Comparison of ENCODE assay signal across 1 cellular context in the genomic region with DNA sequence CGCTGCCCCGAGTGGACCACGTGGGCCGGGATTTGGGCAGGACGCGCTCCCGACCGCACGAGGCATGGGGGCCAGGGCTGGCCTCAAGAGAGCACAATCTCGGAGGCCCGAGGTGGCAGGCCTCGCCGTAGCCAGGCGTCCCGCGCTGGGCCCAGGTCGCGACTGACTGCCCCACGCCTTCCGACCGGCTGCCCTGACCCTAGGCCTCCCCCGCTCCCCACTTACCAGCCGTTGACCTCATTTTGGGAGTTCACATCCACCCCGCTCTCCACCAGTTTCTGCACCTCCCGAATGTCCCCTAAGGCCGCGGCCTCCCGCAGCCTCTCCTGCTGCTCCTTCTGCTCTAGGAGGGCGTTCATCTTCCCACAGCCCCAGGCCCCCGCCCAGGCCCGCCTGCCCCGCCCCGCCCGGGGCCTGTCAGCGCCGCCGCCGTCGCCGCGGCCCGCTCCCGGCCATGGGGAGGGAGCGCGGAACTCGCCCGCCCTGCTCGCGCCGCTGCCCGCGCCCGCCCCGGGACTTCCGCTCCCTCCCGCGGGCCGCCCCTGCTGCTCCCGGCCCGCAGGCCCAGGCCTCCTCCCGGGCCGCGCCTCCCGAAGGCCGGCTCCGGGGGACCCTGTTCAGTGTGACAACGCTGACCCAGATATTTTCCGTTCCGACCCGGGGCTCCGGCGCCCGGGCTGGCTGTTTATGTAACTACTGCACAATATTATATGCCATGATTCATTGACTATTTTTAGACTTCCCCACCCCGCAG.
TF ChIP-seq lines count a peak whose summit lies in the region.

A gene with protein sequence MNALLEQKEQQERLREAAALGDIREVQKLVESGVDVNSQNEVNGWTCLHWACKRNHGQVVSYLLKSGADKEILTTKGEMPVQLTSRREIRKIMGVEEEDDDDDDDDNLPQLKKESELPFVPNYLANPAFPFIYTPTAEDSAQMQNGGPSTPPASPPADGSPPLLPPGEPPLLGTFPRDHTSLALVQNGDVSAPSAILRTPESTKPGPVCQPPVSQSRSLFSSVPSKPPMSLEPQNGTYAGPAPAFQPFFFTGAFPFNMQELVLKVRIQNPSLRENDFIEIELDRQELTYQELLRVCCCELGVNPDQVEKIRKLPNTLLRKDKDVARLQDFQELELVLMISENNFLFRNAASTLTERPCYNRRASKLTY (minus strand): TSS at position 619 of the 754 bp plus-strand sequence. CDS start 260 bp downstream, at position 359.

TF ChIP-seq in HEK293, 187 proteins besides CTCF, POLR2A, EP300 and RAD21 (continued from another document):
- TF ChIP-seq, protein P1, sequence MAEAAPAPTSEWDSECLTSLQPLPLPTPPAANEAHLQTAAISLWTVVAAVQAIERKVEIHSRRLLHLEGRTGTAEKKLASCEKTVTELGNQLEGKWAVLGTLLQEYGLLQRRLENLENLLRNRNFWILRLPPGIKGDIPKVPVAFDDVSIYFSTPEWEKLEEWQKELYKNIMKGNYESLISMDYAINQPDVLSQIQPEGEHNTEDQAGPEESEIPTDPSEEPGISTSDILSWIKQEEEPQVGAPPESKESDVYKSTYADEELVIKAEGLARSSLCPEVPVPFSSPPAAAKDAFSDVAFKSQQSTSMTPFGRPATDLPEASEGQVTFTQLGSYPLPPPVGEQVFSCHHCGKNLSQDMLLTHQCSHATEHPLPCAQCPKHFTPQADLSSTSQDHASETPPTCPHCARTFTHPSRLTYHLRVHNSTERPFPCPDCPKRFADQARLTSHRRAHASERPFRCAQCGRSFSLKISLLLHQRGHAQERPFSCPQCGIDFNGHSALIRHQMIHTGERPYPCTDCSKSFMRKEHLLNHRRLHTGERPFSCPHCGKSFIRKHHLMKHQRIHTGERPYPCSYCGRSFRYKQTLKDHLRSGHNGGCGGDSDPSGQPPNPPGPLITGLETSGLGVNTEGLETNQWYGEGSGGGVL (tag by site-specific recombination; IDR thresholded peaks at IDR 0.05): peak; percentile 54
- no peak for TF ChIP-seq ZNF138 (tag by site-specific recombination; IDR thresholded peaks at IDR 0.05; ENCODE audit: borderline replicate concordance)
- no peak for TF ChIP-seq ZNF239 (tag by site-specific recombination; IDR thresholded peaks at IDR 0.05)
- TF ChIP-seq SP3 (tag by site-specific recombination; IDR thresholded peaks at IDR 0.05): peak; percentile 88
- TF ChIP-seq ZNF223 (tag by site-specific recombination; IDR thresholded peaks at IDR 0.05): no peak
- peak; percentile 58; the same call in 1 of the 2 replicates for TF ChIP-seq ZNF610 (tag by site-specific recombination; IDR thresholded peaks at IDR 0.05; ENCODE audit: borderline replicate concordance)
- TF ChIP-seq KLF16 (tag by site-specific recombination; IDR thresholded peaks at IDR 0.05): peak; percentile 96
- TF ChIP-seq ZFP69B (tag by site-specific recombination; IDR thresholded peaks at IDR 0.05): peak; percentile 68
- peak; percentile 26; the same call in 1 of the 2 replicates for TF ChIP-seq HOXC10 (CRISPR knock-in tag; IDR thresholded peaks at IDR 0.05)
- peak; percentile 26 for TF ChIP-seq ZBTB21 (tag by site-specific recombination; IDR thresholded peaks at IDR 0.05)
- TF ChIP-seq ZNF23 (tag by site-specific recombination; IDR thresholded peaks at IDR 0.05; ENCODE audit: borderline replicate concordance): no peak
- TF ChIP-seq, protein P2, sequence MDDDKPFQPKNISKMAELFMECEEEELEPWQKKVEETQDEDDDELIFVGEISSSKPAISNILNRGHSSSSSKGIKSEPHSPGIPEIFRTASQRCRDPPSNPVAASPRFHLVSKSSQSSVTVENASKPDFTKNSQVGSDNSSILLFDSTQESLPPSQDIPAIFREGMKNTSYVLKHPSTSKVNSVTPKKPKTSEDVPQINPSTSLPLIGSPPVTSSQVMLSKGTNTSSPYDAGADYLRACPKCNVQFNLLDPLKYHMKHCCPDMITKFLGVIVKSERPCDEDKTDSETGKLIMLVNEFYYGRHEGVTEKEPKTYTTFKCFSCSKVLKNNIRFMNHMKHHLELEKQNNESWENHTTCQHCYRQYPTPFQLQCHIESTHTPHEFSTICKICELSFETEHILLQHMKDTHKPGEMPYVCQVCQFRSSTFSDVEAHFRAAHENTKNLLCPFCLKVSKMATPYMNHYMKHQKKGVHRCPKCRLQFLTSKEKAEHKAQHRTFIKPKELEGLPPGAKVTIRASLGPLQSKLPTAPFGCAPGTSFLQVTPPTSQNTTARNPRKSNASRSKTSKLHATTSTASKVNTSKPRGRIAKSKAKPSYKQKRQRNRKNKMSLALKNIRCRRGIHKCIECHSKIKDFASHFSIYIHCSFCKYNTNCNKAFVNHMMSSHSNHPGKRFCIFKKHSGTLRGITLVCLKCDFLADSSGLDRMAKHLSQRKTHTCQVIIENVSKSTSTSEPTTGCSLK (tag by site-specific recombination; IDR thresholded peaks at IDR 0.05): no peak
- TF ChIP-seq, protein P3, sequence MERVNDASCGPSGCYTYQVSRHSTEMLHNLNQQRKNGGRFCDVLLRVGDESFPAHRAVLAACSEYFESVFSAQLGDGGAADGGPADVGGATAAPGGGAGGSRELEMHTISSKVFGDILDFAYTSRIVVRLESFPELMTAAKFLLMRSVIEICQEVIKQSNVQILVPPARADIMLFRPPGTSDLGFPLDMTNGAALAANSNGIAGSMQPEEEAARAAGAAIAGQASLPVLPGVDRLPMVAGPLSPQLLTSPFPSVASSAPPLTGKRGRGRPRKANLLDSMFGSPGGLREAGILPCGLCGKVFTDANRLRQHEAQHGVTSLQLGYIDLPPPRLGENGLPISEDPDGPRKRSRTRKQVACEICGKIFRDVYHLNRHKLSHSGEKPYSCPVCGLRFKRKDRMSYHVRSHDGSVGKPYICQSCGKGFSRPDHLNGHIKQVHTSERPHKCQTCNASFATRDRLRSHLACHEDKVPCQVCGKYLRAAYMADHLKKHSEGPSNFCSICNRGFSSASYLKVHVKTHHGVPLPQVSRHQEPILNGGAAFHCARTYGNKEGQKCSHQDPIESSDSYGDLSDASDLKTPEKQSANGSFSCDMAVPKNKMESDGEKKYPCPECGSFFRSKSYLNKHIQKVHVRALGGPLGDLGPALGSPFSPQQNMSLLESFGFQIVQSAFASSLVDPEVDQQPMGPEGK (tag by site-specific recombination; IDR thresholded peaks at IDR 0.05): peak; percentile 77
- peak; percentile 94 for TF ChIP-seq KLF8 (tag by site-specific recombination; IDR thresholded peaks at IDR 0.05)
- TF ChIP-seq ZNF416 (tag by site-specific recombination; IDR thresholded peaks at IDR 0.05): no peak
- peak; percentile 76 for TF ChIP-seq ZBTB7A (tag by site-specific recombination; IDR thresholded peaks at IDR 0.05; ENCODE audit: low read depth)
- peak; percentile 89 for TF ChIP-seq ZNF394 (tag by site-specific recombination; IDR thresholded peaks at IDR 0.05; ENCODE audit: borderline replicate concordance)
- no peak for TF ChIP-seq ZNF404 (tag by site-specific recombination; IDR thresholded peaks at IDR 0.05)
- TF ChIP-seq ZNF843 (tag by site-specific recombination; IDR thresholded peaks at IDR 0.05): peak; percentile 32; the same call in 1 of the 2 replicates
- TF ChIP-seq ZNF555 (tag by site-specific recombination; conservative IDR thresholded peaks at IDR 0.05): no peak
- TF ChIP-seq FEZF1 (tag by site-specific recombination; IDR thresholded peaks at IDR 0.05): peak; percentile 15; the same call in 1 of the 2 replicates
- TF ChIP-seq, protein P4, sequence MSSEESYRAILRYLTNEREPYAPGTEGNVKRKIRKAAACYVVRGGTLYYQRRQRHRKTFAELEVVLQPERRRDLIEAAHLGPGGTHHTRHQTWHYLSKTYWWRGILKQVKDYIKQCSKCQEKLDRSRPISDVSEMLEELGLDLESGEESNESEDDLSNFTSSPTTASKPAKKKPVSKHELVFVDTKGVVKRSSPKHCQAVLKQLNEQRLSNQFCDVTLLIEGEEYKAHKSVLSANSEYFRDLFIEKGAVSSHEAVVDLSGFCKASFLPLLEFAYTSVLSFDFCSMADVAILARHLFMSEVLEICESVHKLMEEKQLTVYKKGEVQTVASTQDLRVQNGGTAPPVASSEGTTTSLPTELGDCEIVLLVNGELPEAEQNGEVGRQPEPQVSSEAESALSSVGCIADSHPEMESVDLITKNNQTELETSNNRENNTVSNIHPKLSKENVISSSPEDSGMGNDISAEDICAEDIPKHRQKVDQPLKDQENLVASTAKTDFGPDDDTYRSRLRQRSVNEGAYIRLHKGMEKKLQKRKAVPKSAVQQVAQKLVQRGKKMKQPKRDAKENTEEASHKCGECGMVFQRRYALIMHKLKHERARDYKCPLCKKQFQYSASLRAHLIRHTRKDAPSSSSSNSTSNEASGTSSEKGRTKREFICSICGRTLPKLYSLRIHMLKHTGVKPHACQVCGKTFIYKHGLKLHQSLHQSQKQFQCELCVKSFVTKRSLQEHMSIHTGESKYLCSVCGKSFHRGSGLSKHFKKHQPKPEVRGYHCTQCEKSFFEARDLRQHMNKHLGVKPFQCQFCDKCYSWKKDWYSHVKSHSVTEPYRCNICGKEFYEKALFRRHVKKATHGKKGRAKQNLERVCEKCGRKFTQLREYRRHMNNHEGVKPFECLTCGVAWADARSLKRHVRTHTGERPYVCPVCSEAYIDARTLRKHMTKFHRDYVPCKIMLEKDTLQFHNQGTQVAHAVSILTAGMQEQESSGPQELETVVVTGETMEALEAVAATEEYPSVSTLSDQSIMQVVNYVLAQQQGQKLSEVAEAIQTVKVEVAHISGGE (tag by site-specific recombination; conservative IDR thresholded peaks at IDR 0.05; ENCODE audit: low read depth): peak; percentile 99
- TF ChIP-seq, protein P5, sequence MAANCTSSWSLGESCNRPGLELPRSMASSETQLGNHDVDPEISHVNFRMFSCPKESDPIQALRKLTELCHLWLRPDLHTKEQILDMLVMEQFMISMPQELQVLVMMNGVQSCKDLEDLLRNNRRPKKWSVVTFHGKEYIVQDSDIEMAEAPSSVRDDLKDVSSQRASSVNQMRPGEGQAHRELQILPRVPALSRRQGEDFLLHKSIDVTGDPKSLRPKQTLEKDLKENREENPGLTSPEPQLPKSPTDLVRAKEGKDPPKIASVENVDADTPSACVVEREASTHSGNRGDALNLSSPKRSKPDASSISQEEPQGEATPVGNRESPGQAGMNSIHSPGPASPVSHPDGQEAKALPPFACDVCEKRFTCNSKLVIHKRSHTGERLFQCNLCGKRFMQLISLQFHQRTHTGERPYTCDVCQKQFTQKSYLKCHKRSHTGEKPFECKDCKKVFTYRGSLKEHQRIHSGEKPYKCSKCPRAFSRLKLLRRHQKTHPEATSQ (tag by site-specific recombination; IDR thresholded peaks at IDR 0.05): peak; percentile 93
- TF ChIP-seq YY1 (tag by site-specific recombination; IDR thresholded peaks at IDR 0.05): peak; percentile 82
- TF ChIP-seq ZNF600 (tag by site-specific recombination; IDR thresholded peaks at IDR 0.05): peak; percentile 82
- TF ChIP-seq ZNF837 (tag by site-specific recombination; IDR thresholded peaks at IDR 0.05): peak; percentile 68; the same call in 1 of the 2 replicates
- TF ChIP-seq ZNF660 (tag by site-specific recombination; IDR thresholded peaks at IDR 0.05): peak; percentile 98
- TF ChIP-seq TCF7L2 (IDR thresholded peaks at IDR 0.05; ENCODE audit: borderline replicate concordance, low read depth, low read length): no peak
- peak; percentile 87; the same call in 1 of the 2 replicates for TF ChIP-seq KLF7 (tag by site-specific recombination; IDR thresholded peaks at IDR 0.05; ENCODE audit: borderline replicate concordance)
- TF ChIP-seq KLF1 (tag by site-specific recombination; IDR thresholded peaks at IDR 0.05): peak; percentile 72
- TF ChIP-seq GLIS2 (tag by site-specific recombination; IDR thresholded peaks at IDR 0.05): peak; percentile 95
- peak; percentile 75; the same call in 1 of the 2 replicates for TF ChIP-seq ZNF626 (tag by site-specific recombination; IDR thresholded peaks at IDR 0.05)
- peak; percentile 93 for TF ChIP-seq ZXDB (tag by site-specific recombination; IDR thresholded peaks at IDR 0.05)
- TF ChIP-seq, protein P6, sequence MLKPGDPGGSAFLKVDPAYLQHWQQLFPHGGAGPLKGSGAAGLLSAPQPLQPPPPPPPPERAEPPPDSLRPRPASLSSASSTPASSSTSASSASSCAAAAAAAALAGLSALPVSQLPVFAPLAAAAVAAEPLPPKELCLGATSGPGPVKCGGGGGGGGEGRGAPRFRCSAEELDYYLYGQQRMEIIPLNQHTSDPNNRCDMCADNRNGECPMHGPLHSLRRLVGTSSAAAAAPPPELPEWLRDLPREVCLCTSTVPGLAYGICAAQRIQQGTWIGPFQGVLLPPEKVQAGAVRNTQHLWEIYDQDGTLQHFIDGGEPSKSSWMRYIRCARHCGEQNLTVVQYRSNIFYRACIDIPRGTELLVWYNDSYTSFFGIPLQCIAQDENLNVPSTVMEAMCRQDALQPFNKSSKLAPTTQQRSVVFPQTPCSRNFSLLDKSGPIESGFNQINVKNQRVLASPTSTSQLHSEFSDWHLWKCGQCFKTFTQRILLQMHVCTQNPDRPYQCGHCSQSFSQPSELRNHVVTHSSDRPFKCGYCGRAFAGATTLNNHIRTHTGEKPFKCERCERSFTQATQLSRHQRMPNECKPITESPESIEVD (tag by site-specific recombination; IDR thresholded peaks at IDR 0.05): no peak
- no peak for TF ChIP-seq ZNF658 (tag by site-specific recombination; IDR thresholded peaks at IDR 0.05)
- no peak for TF ChIP-seq ZNF132 (tag by site-specific recombination; IDR thresholded peaks at IDR 0.05; ENCODE audit: borderline replicate concordance)
- peak; percentile 22; the same call in 1 of the 2 replicates for TF ChIP-seq ZNF596 (tag by site-specific recombination; IDR thresholded peaks at IDR 0.05)
- TF ChIP-seq, protein P7, sequence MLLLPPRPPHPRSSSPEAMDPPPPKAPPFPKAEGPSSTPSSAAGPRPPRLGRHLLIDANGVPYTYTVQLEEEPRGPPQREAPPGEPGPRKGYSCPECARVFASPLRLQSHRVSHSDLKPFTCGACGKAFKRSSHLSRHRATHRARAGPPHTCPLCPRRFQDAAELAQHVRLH (tag by site-specific recombination; IDR thresholded peaks at IDR 0.05): peak; percentile 49; the same call in 1 of the 2 replicates
- TF ChIP-seq ZFHX2 (tag by site-specific recombination; conservative IDR thresholded peaks at IDR 0.05): peak; percentile 80
- TF ChIP-seq, protein P8, sequence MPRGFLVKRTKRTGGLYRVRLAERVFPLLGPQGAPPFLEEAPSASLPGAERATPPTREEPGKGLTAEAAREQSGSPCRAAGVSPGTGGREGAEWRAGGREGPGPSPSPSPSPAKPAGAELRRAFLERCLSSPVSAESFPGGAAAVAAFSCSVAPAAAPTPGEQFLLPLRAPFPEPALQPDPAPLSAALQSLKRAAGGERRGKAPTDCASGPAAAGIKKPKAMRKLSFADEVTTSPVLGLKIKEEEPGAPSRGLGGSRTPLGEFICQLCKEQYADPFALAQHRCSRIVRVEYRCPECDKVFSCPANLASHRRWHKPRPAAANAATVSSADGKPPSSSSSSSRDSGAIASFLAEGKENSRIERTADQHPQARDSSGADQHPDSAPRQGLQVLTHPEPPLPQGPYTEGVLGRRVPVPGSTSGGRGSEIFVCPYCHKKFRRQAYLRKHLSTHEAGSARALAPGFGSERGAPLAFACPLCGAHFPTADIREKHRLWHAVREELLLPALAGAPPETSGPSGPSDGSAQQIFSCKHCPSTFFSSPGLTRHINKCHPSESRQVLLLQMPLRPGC (tag by site-specific recombination; IDR thresholded peaks at IDR 0.05): peak; percentile 41; the same call in 1 of the 2 replicates
- peak; percentile 40; the same call in 1 of the 2 replicates for TF ChIP-seq ZNF10 (tag by site-specific recombination; IDR thresholded peaks at IDR 0.05)
- peak; percentile 99 for TF ChIP-seq ZSCAN30 (tag by site-specific recombination; IDR thresholded peaks at IDR 0.05)
- TF ChIP-seq ZNF121 (tag by site-specific recombination; IDR thresholded peaks at IDR 0.05): peak; percentile 54; the same call in 1 of the 2 replicates
- TF ChIP-seq GLIS1 (tag by site-specific recombination; IDR thresholded peaks at IDR 0.05): peak; percentile 93
